20 cellular contexts compared by ENCODE assay signal in the genomic region with DNA sequence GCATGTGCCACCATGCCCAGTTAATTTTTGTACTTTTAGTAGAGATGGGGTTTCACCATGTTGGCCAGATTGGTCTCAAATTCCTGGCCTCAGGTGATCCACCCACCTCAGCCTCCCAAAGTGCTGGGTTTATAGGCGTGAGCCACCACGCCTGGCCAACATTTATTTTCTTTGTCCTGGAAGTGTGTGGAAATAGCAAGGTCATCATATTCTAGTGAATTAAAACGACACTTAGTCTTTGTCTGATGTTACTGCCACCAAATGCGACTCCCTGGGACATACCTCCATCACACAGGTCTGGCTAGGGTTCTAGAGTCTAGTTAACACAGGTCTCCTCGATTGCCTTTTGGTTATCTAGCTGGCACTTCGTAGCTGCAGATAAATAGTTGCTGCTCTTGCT.
DNase-seq lines count a peak whose midpoint lies in the region; ATAC-seq and TF ChIP-seq lines count a peak whose summit lies in the region.
"Had no signal": no experiment of that assay in that cellular context is flagged by ENCODE, and none has a peak within 500 bp of the region (broad histone marks: within the 10 kb centered on the region; RNA-seq: fewer than 3 reads in every experiment).

No MANE protein-coding gene starts in this region.

- H3K36me3 ChIP-seq in BLaER1 treated with 17β-estradiol and CSF1 and Interleukin-3, amounts not matched to agents 10 nM and 100 nM: peaks cover 0 to 71% (median 35%) of the 10 kb centered on the region in 11 experiments; a peak in 13 of 22 replicates
- H3K36me3 ChIP-seq in SU-DHL-6 (ENCODE audit: low read length) (no peaks in the 10 kb centered on the region), neural progenitor cell (no peaks in the 10 kb centered on the region)

- no peak for TF ChIP-seq CTCF in SU-DHL-6 (IDR thresholded peaks at IDR 0.05; ENCODE audit: insufficient read depth, low read length, poor library complexity, severe bottlenecking)
- TF ChIP-seq CTCF in neural progenitor cell (IDR thresholded peaks at IDR 0.05): no peak

- H3K4me1 Mint-ChIP-seq in memory B cell (peaks cover 24% of the 10 kb centered on the region), neural progenitor cell (peaks cover 20% of the 10 kb centered on the region)

- H3K79me2 ChIP-seq in SU-DHL-6 (ENCODE audit: insufficient read depth, low read length) (no peaks in the 10 kb centered on the region), neural progenitor cell (ENCODE audit: low read depth) (no peaks in the 10 kb centered on the region)

- H2AFZ ChIP-seq in SU-DHL-6 (ENCODE audit: low read depth, low read length, severe bottlenecking) (no peak overlapping the region), neural progenitor cell (replicated peaks) (no peak overlapping the region)

- H4K20me1 ChIP-seq in BLaER1 treated with 17β-estradiol and CSF1 and Interleukin-3, amounts not matched to agents 10 nM and 100 nM: no peaks in the 10 kb centered on the region
- no peaks in the 10 kb centered on the region for H4K20me1 ChIP-seq in SU-DHL-6 (ENCODE audit: low read depth, low read length)
- H4K20me1 ChIP-seq in neural progenitor cell (ENCODE audit: low read depth): peaks cover 13% of the 10 kb centered on the region

- H3K4me2 ChIP-seq in BLaER1 treated with 17β-estradiol and CSF1 and Interleukin-3, amounts not matched to agents 10 nM and 100 nM: peak overlapping the region in 8 of 11 experiments; percentile 14 to 71 (median 38); a peak in 11 of 22 replicates
- H3K4me2 ChIP-seq in SU-DHL-6 (ENCODE audit: low read depth, low read length, poor library complexity, severe bottlenecking) (peak overlapping the region; percentile 50), neural progenitor cell (no peak overlapping the region)
- H3K4me2 ChIP-seq: GM23338, KMS-11 had no signal

- ATAC-seq in memory B cell (ENCODE audit: low read depth): no peak
- ATAC-seq: Panc1 had no signal

- peak overlapping the region in 9 of 11 experiments; percentile 17 to 73 (median 58); a peak in 15 of 22 replicates for H3K27ac ChIP-seq in BLaER1 treated with 17β-estradiol and CSF1 and Interleukin-3, amounts not matched to agents 10 nM and 100 nM
- H3K27ac ChIP-seq in SU-DHL-6 (ENCODE audit: low read depth, low read length) (no peak overlapping the region), temporal lobe (ENCODE audit: low read depth, low read length) (peak overlapping the region; percentile 38), neural progenitor cell (no peak overlapping the region)
- H3K27ac ChIP-seq: KMS-11 had no signal

- H3K9me3 ChIP-seq in BLaER1 treated with 17β-estradiol and CSF1 and Interleukin-3, amounts not matched to agents 10 nM and 100 nM (replicated peaks in 1 of 11): peaks cover 0 to 4% (median 0%) of the 10 kb centered on the region in 11 experiments; a peak in 1 of 22 replicates
- no peaks in the 10 kb centered on the region for H3K9me3 ChIP-seq in SU-DHL-6 (ENCODE audit: insufficient read depth, low read length)
- no peaks in the 10 kb centered on the region for H3K9me3 ChIP-seq in neural progenitor cell (ENCODE audit: low read depth)
- H3K9me3 ChIP-seq: Caco-2 had no signal

- H3K27ac Mint-ChIP-seq in memory B cell: peak overlapping the region; percentile 65
- no peak overlapping the region for H3K27ac Mint-ChIP-seq in neural progenitor cell
- H3K27ac Mint-ChIP-seq: CD4-positive, alpha-beta memory T cell; GM23338 had no signal

- H3K9me2 ChIP-seq in SU-DHL-6 (replicated peaks; ENCODE audit: insufficient read depth, low read length): no peaks in the 10 kb centered on the region

- H3F3A ChIP-seq in SU-DHL-6 (ENCODE audit: insufficient read depth) (no peaks in the 10 kb centered on the region), neural progenitor cell (ENCODE audit: low read depth) (peaks cover 13% of the 10 kb centered on the region)

- H3K27me3 Mint-ChIP-seq in memory B cell (no peaks in the 10 kb centered on the region), neural progenitor cell (ENCODE audit: insufficient read depth, low read depth) (no peaks in the 10 kb centered on the region)

- H3K9me3 Mint-ChIP-seq in memory B cell: peaks cover 1% of the 10 kb centered on the region
- no peaks in the 10 kb centered on the region for H3K9me3 Mint-ChIP-seq in neural progenitor cell
- H3K9me3 Mint-ChIP-seq: CD4-positive, alpha-beta memory T cell; GM23338 had no signal

- H3K36me3 Mint-ChIP-seq in memory B cell (no peaks in the 10 kb centered on the region), neural progenitor cell (peaks cover 11% of the 10 kb centered on the region)
- H3K36me3 Mint-ChIP-seq: CD4-positive, alpha-beta memory T cell had no signal

- no peak for DNase-seq in memory B cell (ENCODE audit: low spot score in 2 of 2)
- no peak for DNase-seq in SHP77 (lab: John Stamatoyannopoulos, UW)
- DNase-seq in neural progenitor cell (ENCODE audit: low spot score): no peak
- DNase-seq in superior temporal gyrus (ENCODE audit: extremely low spot score): no peak
- DNase-seq: Caco-2; CD4-positive, alpha-beta memory T cell; DND-41; HCEC 1CT; NCI-H1105; NCI-H146; NCI-H2029 treated with DMSO at 0.1 percent for 48 hours; NCI-H226; NCI-H748 treated with DMSO at 0.1 percent for 48 hours; NK-92 treated with Interleukin-12 subunit alpha and Interleukin-12 subunit beta, amount 100 ng/mL, for 24 hours had no signal

- peak overlapping the region in 4 of 11 experiments; percentile 26 to 55 (median 48); a peak in 5 of 22 replicates for H3K9ac ChIP-seq in BLaER1 treated with 17β-estradiol and CSF1 and Interleukin-3, amounts not matched to agents 10 nM and 100 nM
- H3K9ac ChIP-seq in SU-DHL-6 (ENCODE audit: low read length) (peak overlapping the region; percentile 29; the same call in 1 of the 2 replicates), neural progenitor cell (no peak overlapping the region)
- H3K9ac ChIP-seq: KMS-11 had no signal

- peaks cover 12 to 43% (median 21%) of the 10 kb centered on the region in 10 experiments for H3K4me1 ChIP-seq in BLaER1 treated with 17β-estradiol and CSF1 and Interleukin-3, amounts not matched to agents 10 nM and 100 nM
- H3K4me1 ChIP-seq in neural progenitor cell: peaks cover 16% of the 10 kb centered on the region
- H3K4me1 ChIP-seq: Caco-2 had no signal

- no peak overlapping the region for H3K4me3 ChIP-seq in BLaER1 treated with 17β-estradiol and CSF1 and Interleukin-3, amounts not matched to agents 10 nM and 100 nM
- H3K4me3 ChIP-seq in SU-DHL-6 (ENCODE audit: insufficient read depth, low read length, poor library complexity, severe bottlenecking) (no peak overlapping the region), neural progenitor cell (no peak overlapping the region)
- H3K4me3 ChIP-seq: GM23338 had no signal

- no peaks in the 10 kb centered on the region for H3K27me3 ChIP-seq in BLaER1 treated with 17β-estradiol and CSF1 and Interleukin-3, amounts not matched to agents 10 nM and 100 nM
- H3K27me3 ChIP-seq in SU-DHL-6 (ENCODE audit: low read length): no peaks in the 10 kb centered on the region
- H3K27me3 ChIP-seq in neural progenitor cell: no peaks in the 10 kb centered on the region

- H3K4me3 Mint-ChIP-seq in memory B cell (peak overlapping the region; percentile 63), neural progenitor cell (no peak overlapping the region)
- H3K4me3 Mint-ChIP-seq: CD4-positive, alpha-beta memory T cell; GM23338 had no signal

Comparison
In these comparisons a context has a peak if more than half of its experiments do, and no peak if none do; other contexts are left out.
1. H3K27ac ChIP-seq: peak in BLaER1 treated with 17β-estradiol and CSF1 and Interleukin-3, amounts not matched to agents 10 nM and 100 nM (9 of 11) and temporal lobe (single experiment); none in SU-DHL-6 (single experiment) and neural progenitor cell (single experiment).